ENCODE assay signal across 21 cellular contexts in the genomic region with DNA sequence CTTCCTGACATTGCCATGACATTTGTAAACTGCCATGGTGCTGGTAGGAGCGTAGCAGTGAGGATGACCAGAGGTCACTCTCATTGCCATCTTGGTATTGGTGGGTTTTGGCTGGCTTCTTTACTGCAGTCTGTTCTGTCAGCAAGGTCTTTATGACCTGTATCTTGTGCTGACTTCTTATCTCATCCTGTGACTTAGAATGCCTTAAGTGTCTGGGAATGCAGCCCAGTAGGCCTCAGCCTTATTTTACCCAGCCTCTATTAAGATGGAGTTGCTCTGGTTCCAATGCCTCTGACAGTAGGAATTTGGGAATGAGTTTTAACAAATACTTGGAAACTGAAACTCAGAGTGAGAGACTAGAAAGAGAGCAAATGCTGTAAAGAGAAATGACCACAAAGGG.
"Had no signal": no experiment of that assay in that cellular context is flagged by ENCODE, and none has a peak within 500 bp of the region (broad histone marks: within the 10 kb centered on the region; RNA-seq: fewer than 3 reads in every experiment).

No MANE protein-coding gene starts in this region.

- H3K36me3 Mint-ChIP-seq: activated CD8-positive, alpha-beta memory T cell treated with anti-CD3 and anti-CD28 coated beads, Interleukin-2, amount 10 ng/mL, durations not matched to agents 7 days and 5 days; activated naive CD4-positive, alpha-beta T cell treated with anti-CD3 and anti-CD28 coated beads, Interleukin-2, amount 10 ng/mL, durations not matched to agents 7 days and 5 days; immature natural killer cell; natural killer cell treated with Interleukin-12 subunit alpha and Interleukin-12 subunit beta and Interleukin-15 and Interleukin-18, amount 100 ng/mL, for 72 hours; T-cell had no signal

- DNase-seq: activated CD4-positive, alpha-beta T cell treated with anti-CD3 and anti-CD28 coated beads, Interleukin-2, amount 50 U/mL, for 48 hours; activated CD8-positive, alpha-beta memory T cell treated with anti-CD3 and anti-CD28 coated beads, Interleukin-2, amount 10 ng/mL, durations not matched to agents 7 days and 5 days; activated naive CD4-positive, alpha-beta T cell treated with anti-CD3 and anti-CD28 coated beads, Interleukin-2, amount 10 ng/mL, durations not matched to agents 7 days and 5 days; activated T-cell treated with anti-CD3 and anti-CD28 coated beads, Interleukin-2, amount 50 U/mL, for 1 hour; cortex of kidney; effector CD4-positive, alpha-beta T cell; foreskin fibroblast; immature natural killer cell; left cardiac atrium; posterior cingulate gyrus; stimulated activated CD4-positive, alpha-beta T cell treated with anti-CD3 and anti-CD28 coated beads, Interleukin-4, amount 100 ng/mL, for 4 hours; stimulated activated CD8-positive, alpha-beta memory T cell treated with anti-CD3 and anti-CD28 coated beads, Interleukin-4, amount 100 ng/mL, for 48 hours; T-cell; T-helper 9 cell had no signal

- H3K4me1 Mint-ChIP-seq: activated CD8-positive, alpha-beta memory T cell treated with anti-CD3 and anti-CD28 coated beads, Interleukin-2, amount 10 ng/mL, durations not matched to agents 7 days and 5 days; activated naive CD4-positive, alpha-beta T cell treated with anti-CD3 and anti-CD28 coated beads, Interleukin-2, amount 10 ng/mL, durations not matched to agents 7 days and 5 days; central memory CD8-positive, alpha-beta T cell; immature natural killer cell; T-cell had no signal

- H3K4me1 ChIP-seq: body of pancreas had no signal

- H3K27me3 ChIP-seq: body of pancreas had no signal

- H3K36me3 ChIP-seq: esophagus muscularis mucosa had no signal

- H3K4me3 ChIP-seq: body of pancreas, esophagus muscularis mucosa, skin epidermis had no signal

- H3K9me3 Mint-ChIP-seq: activated naive CD4-positive, alpha-beta T cell treated with anti-CD3 and anti-CD28 coated beads, Interleukin-2, amount 10 ng/mL, durations not matched to agents 7 days and 5 days; central memory CD8-positive, alpha-beta T cell; immature natural killer cell; natural killer cell treated with Interleukin-12 subunit alpha and Interleukin-12 subunit beta and Interleukin-15 and Interleukin-18, amount 100 ng/mL, for 72 hours; stimulated activated naive CD8-positive, alpha-beta T cell treated with anti-CD3 and anti-CD28 coated beads, Interleukin-15, Interleukin-2, amounts not matched to agents 100 ng/mL and 50 ng/mL, for 24 hours; T-cell had no signal

- H3K27ac ChIP-seq: body of pancreas, esophagus muscularis mucosa had no signal

- H3K9me3 ChIP-seq: body of pancreas, esophagus muscularis mucosa had no signal

- ATAC-seq: activated CD4-positive, CD25-positive, alpha-beta regulatory T cell treated with anti-CD3 and anti-CD28 coated beads, Interleukin-2, amount 50 U/mL, for 24 hours; activated CD8-positive, alpha-beta memory T cell treated with anti-CD3 and anti-CD28 coated beads, Interleukin-2, amount 10 ng/mL, durations not matched to agents 7 days and 5 days; body of pancreas; natural killer cell treated with Interleukin-12 subunit alpha and Interleukin-12 subunit beta and Interleukin-15 and Interleukin-18, amount 100 ng/mL, for 72 hours; T-cell had no signal

- H3K27ac Mint-ChIP-seq: activated CD8-positive, alpha-beta memory T cell treated with anti-CD3 and anti-CD28 coated beads, Interleukin-2, amount 10 ng/mL, durations not matched to agents 7 days and 5 days; immature natural killer cell; natural killer cell treated with Interleukin-12 subunit alpha and Interleukin-12 subunit beta and Interleukin-15 and Interleukin-18, amount 100 ng/mL, for 72 hours; stimulated activated naive CD8-positive, alpha-beta T cell treated with anti-CD3 and anti-CD28 coated beads, Interleukin-15, Interleukin-2, amounts not matched to agents 100 ng/mL and 50 ng/mL, for 24 hours; T-cell had no signal

- H3K4me3 Mint-ChIP-seq: activated CD8-positive, alpha-beta memory T cell treated with anti-CD3 and anti-CD28 coated beads, Interleukin-2, amount 10 ng/mL, durations not matched to agents 7 days and 5 days; activated naive CD4-positive, alpha-beta T cell treated with anti-CD3 and anti-CD28 coated beads, Interleukin-2, amount 10 ng/mL, durations not matched to agents 7 days and 5 days; central memory CD8-positive, alpha-beta T cell; immature natural killer cell; natural killer cell treated with Interleukin-12 subunit alpha and Interleukin-12 subunit beta and Interleukin-15 and Interleukin-18, amount 100 ng/mL, for 72 hours; stimulated activated naive CD8-positive, alpha-beta T cell treated with anti-CD3 and anti-CD28 coated beads, Interleukin-15, Interleukin-2, amounts not matched to agents 100 ng/mL and 50 ng/mL, for 24 hours; T-cell had no signal
